10 cellular contexts compared by ENCODE assay signal in the genomic region with DNA sequence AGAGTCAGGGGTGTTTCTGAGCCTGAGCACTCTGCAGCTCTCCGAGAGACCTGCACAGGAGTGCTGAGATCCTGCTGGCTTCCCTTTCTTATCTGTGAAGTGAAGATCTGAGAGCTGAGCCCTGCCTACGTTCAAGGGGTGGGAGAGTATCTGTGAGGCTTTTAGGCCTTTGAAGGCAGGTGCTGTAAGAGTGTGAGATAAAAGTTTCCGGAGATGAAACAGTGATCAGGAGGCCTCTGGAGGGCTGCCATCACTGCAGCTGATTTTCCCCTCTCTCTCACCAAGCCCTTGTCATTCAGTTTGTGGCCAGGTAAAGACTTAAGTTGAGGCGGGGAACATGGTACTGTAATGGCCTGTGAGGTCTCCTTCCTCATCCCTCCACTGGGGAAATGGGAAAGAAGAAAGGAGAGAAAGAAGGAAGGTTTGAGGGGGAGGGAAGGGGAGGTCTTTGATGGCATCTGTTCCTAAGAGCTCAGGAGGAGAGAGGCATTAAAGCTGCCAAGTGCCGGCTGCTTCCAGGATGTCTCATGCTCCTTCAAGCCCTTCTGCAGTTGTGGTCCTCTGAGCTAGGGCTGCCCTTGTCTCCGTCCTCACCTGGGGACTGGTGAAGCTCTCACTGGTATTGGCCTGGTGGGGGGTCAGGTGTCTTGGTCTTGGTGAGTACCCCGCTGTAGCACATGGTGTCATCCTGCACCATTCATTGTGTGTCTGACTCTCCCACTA.
DNase-seq lines count a peak whose midpoint lies in the region; ATAC-seq and TF ChIP-seq lines count a peak whose summit lies in the region.
"Had no signal": no experiment of that assay in that cellular context is flagged by ENCODE, and none has a peak within 500 bp of the region (broad histone marks: within the 10 kb centered on the region; RNA-seq: fewer than 3 reads in every experiment).

No MANE protein-coding gene starts in this region.

- DNase-seq in activated CD8-positive, alpha-beta memory T cell treated with anti-CD3 and anti-CD28 coated beads, Interleukin-2, amount 10 ng/mL, durations not matched to agents 7 days and 5 days = peak; percentile 49
- DNase-seq in central memory CD8-positive, alpha-beta T cell (ENCODE audit: low spot score in 2 of 2) = peak in 1 of 2 donors; percentile 26
- DNase-seq in stimulated activated CD8-positive, alpha-beta memory T cell treated with anti-CD3 and anti-CD28 coated beads, Interleukin-7, amount 100 ng/mL, for 4 hours (ENCODE audit: low read depth in 2 of 2) = peak; percentile 30 to 48
- DNase-seq in NOMO-1 treated with dmso at 0.1 percent for 144 hours (lab: John Stamatoyannopoulos, UW; ENCODE audit: unreplicated experiment) = no peak
- no peak for DNase-seq in UCSD-AML1 (lab: John Stamatoyannopoulos, UW; ENCODE audit: unreplicated experiment)
- DNase-seq in NCI-H446 (lab: John Stamatoyannopoulos, UW) = no peak
- DNase-seq in kidney tubule cell (ENCODE audit: low spot score) = no peak
- DNase-seq: DMS79, hippocampal formation had no signal

- H3K36me3 Mint-ChIP-seq in activated CD8-positive, alpha-beta memory T cell treated with anti-CD3 and anti-CD28 coated beads, Interleukin-2, amount 10 ng/mL, durations not matched to agents 7 days and 5 days = peaks cover 7% of the 10 kb centered on the region
- peaks cover 2% of the 10 kb centered on the region for H3K36me3 Mint-ChIP-seq in central memory CD8-positive, alpha-beta T cell (ENCODE audit: insufficient read depth)

- TF ChIP-seq CTCF in Loucy (conservative IDR thresholded peaks at IDR 0.05; ENCODE audit: low read length) = no peak

- peak overlapping the region; percentile 85 for H3K27ac Mint-ChIP-seq in activated CD8-positive, alpha-beta memory T cell treated with anti-CD3 and anti-CD28 coated beads, Interleukin-2, amount 10 ng/mL, durations not matched to agents 7 days and 5 days
- H3K27ac Mint-ChIP-seq in central memory CD8-positive, alpha-beta T cell (ENCODE audit: low read depth) = peak overlapping the region; percentile 49

- no peak overlapping the region for H3K4me3 Mint-ChIP-seq in activated CD8-positive, alpha-beta memory T cell treated with anti-CD3 and anti-CD28 coated beads, Interleukin-2, amount 10 ng/mL, durations not matched to agents 7 days and 5 days
- H3K4me3 Mint-ChIP-seq in central memory CD8-positive, alpha-beta T cell = peak overlapping the region; percentile 14

- H3K36me3 ChIP-seq in Loucy (ENCODE audit: insufficient read depth, low read length) = no peaks in the 10 kb centered on the region

- H3K79me2 ChIP-seq in Loucy (ENCODE audit: insufficient read depth, low read length) = no peaks in the 10 kb centered on the region

- H3K4me2 ChIP-seq in Loucy (ENCODE audit: low read depth, low read length, poor library complexity, severe bottlenecking) = peak overlapping the region; percentile 54

- no peak overlapping the region for H3K9ac ChIP-seq in Loucy (ENCODE audit: low read depth, low read length, poor library complexity, severe bottlenecking)

- H3K4me3 ChIP-seq in Loucy (ENCODE audit: low read length, poor library complexity, severe bottlenecking) = peak overlapping the region; percentile 5

- H3K9me3 ChIP-seq in Loucy (ENCODE audit: insufficient read depth, low read depth, low read length) = no peaks in the 10 kb centered on the region

- H2AFZ ChIP-seq in Loucy (ENCODE audit: low read length) = peak overlapping the region; percentile 7; the same call in 1 of the 2 replicates

- no peaks in the 10 kb centered on the region for H4K20me1 ChIP-seq in Loucy (ENCODE audit: insufficient read depth, low read length, poor library complexity, severe bottlenecking)

- no peaks in the 10 kb centered on the region for H3K27me3 ChIP-seq in Loucy (ENCODE audit: insufficient read depth, low read length, poor library complexity, severe bottlenecking)

- peaks cover 28% of the 10 kb centered on the region for H3K4me1 ChIP-seq in Loucy (ENCODE audit: insufficient read depth, low read length, poor library complexity, severe bottlenecking)

- peak; percentile 43 for ATAC-seq in activated CD8-positive, alpha-beta memory T cell treated with anti-CD3 and anti-CD28 coated beads, Interleukin-2, amount 10 ng/mL, durations not matched to agents 7 days and 5 days
- peak; percentile 86 for ATAC-seq in central memory CD8-positive, alpha-beta T cell (replicated peaks; ENCODE audit: extremely low read depth, poor library complexity, severe bottlenecking)

- H3K4me1 Mint-ChIP-seq in activated CD8-positive, alpha-beta memory T cell treated with anti-CD3 and anti-CD28 coated beads, Interleukin-2, amount 10 ng/mL, durations not matched to agents 7 days and 5 days = peaks cover 40% of the 10 kb centered on the region
- H3K4me1 Mint-ChIP-seq in central memory CD8-positive, alpha-beta T cell = peaks cover 26% of the 10 kb centered on the region

- H3F3A ChIP-seq in Loucy (ENCODE audit: low read depth) = 0 out of 2 replicates have a peak, but pooled peaks cover 3% of the 10 kb centered on the region

- no peaks in the 10 kb centered on the region for H3K9me2 ChIP-seq in Loucy (replicated peaks; ENCODE audit: low read depth, low read length)

- H3K27me3 Mint-ChIP-seq in activated CD8-positive, alpha-beta memory T cell treated with anti-CD3 and anti-CD28 coated beads, Interleukin-2, amount 10 ng/mL, durations not matched to agents 7 days and 5 days = no peaks in the 10 kb centered on the region
- no peaks in the 10 kb centered on the region for H3K27me3 Mint-ChIP-seq in central memory CD8-positive, alpha-beta T cell

- CTCF ChIA-PET in activated CD8-positive, alpha-beta memory T cell treated with anti-CD3 and anti-CD28 coated beads, Interleukin-2, amount 10 ng/mL, durations not matched to agents 7 days and 5 days (lab: Charles Lee) = interaction anchor here (0.8 to 2.5 kb wide), 6 partner anchors 15 to 123 kb away, joined by 3 to 5 read pairs (median 4); no protein-coding TSS in a partner anchor

- H3K9me3 Mint-ChIP-seq in activated CD8-positive, alpha-beta memory T cell treated with anti-CD3 and anti-CD28 coated beads, Interleukin-2, amount 10 ng/mL, durations not matched to agents 7 days and 5 days (ENCODE audit: low read depth) = peaks cover 4% of the 10 kb centered on the region
- no peaks in the 10 kb centered on the region for H3K9me3 Mint-ChIP-seq in central memory CD8-positive, alpha-beta T cell

Comparison
In these comparisons a context has a peak if more than half of its experiments do, and no peak if none do; other contexts are left out.
1. DNase-seq: peak in activated CD8-positive, alpha-beta memory T cell treated with anti-CD3 and anti-CD28 coated beads, Interleukin-2, amount 10 ng/mL, durations not matched to agents 7 days and 5 days (single experiment) and stimulated activated CD8-positive, alpha-beta memory T cell treated with anti-CD3 and anti-CD28 coated beads, Interleukin-7, amount 100 ng/mL, for 4 hours (2 of 2); none in NOMO-1 treated with dmso at 0.1 percent for 144 hours (single experiment), UCSD-AML1 (single experiment), NCI-H446 (0 of 2) and kidney tubule cell (single experiment).